In genomic region chr15:82540055-82540983, GRCh38 we compare ENCODE assay signal across 8 cellular contexts. TPM values are rescaled to one million over a fixed set of nuclear protein-coding genes. Genes with fewer than 3 reads are reported as not detected.
DNase-seq lines count a peak whose midpoint lies in the region; ATAC-seq and TF ChIP-seq lines count a peak whose summit lies in the region.

TSS of gene RPS17 (minus strand) at chr15:82540457. CDS start at chr15:82540428, 29 bp downstream.

- 0 to 1% methylated on average over 75 to 78 of the region's 81 CpGs for WGBS in GM23248 (ENCODE audit: low coverage in 1 of 2, low lambda C conversion rate in 2 of 2, missing lambda C conversion rate in 2 of 2), 2 experiments
- WGBS in thymus, result under 1% methylated on average over 81 of the region's 81 CpGs

- TF ChIP-seq CTCF in foreskin keratinocyte (conservative IDR thresholded peaks at IDR 0.05), result peak; percentile 100
- peak in 2 of 3 donors; percentile 98 to 99 for TF ChIP-seq CTCF in omental fat pad (IDR thresholded peaks at IDR 0.05)

- H3K4me2 ChIP-seq in GM23248 (ENCODE audit: unreplicated experiment), result peak within 1 kb of the TSS; percentile 94

- H3K27me3 ChIP-seq in GM23248 (replicated peaks; ENCODE audit: insufficient read depth) (no peaks in the 10 kb centered on the region), foreskin keratinocyte (no peaks in the 10 kb centered on the region), thymus (ENCODE audit: control insufficient read depth, insufficient read depth) (peaks cover 2% of the 10 kb centered on the region)

- peak within 1 kb of the TSS; percentile 86 for H2AFZ ChIP-seq in GM23248

- in situ Hi-C loops in GM23248 (cut with MboI), result loop anchor here (25.0 kb wide), 1 partner anchor 472 kb away; the partner anchor contains the start of gene C15orf40

- H3K9me3 ChIP-seq in GM23248 (ENCODE audit: low read depth) (no peaks in the 10 kb centered on the region), thymus (ENCODE audit: control insufficient read depth) (no peaks in the 10 kb centered on the region)

- H3K36me3 ChIP-seq in GM23248 (ENCODE audit: low read depth), result peaks cover 25% of the 10 kb centered on the region
- H3K36me3 ChIP-seq in thymus (ENCODE audit: control insufficient read depth, insufficient read depth), result peaks cover 32% of the 10 kb centered on the region

- peak within 1 kb of the TSS; percentile 74 for H3K27ac ChIP-seq in GM23248
- peak within 1 kb of the TSS; percentile 76 for H3K27ac ChIP-seq in foreskin keratinocyte
- H3K27ac ChIP-seq in thymus (ENCODE audit: low read depth), result peak within 1 kb of the TSS; percentile 94

- peaks cover 23% of the 10 kb centered on the region; the same call in 1 of the 2 replicates for H4K20me1 ChIP-seq in GM23248 (ENCODE audit: insufficient read depth)

- no peaks in the 10 kb centered on the region for H3K9me2 ChIP-seq in GM23248 (ENCODE audit: insufficient read depth)

- H3K4me1 ChIP-seq in GM23248 (ENCODE audit: insufficient read depth) (peaks cover 25% of the 10 kb centered on the region), foreskin keratinocyte (peaks cover 18% of the 10 kb centered on the region), thymus (ENCODE audit: control insufficient read depth, insufficient read depth, low read length) (peaks cover 13% of the 10 kb centered on the region)

- H3K9ac ChIP-seq in GM23248, result peak within 1 kb of the TSS; percentile 97

- H3K79me2 ChIP-seq in GM23248 (ENCODE audit: insufficient read depth), result peaks cover 38% of the 10 kb centered on the region

- ATAC-seq in foreskin keratinocyte (peak; percentile 93), omental fat pad (ENCODE audit: low FRiP score) (peak; percentile 98)

- peaks cover 36% of the 10 kb centered on the region for H3F3A ChIP-seq in GM23248 (ENCODE audit: insufficient read depth)

- DNase-seq in EH (ENCODE audit: low read depth) (peak; percentile 96), GM23248 (peak; percentile 96), LoVo (ENCODE audit: low spot score) (peak; percentile 97), activated T-helper 1 cell treated with Interleukin-2 at 50 U/mL for 16 hours (ENCODE audit: low read depth) (peak; percentile 99), foreskin keratinocyte (peak; percentile 83 to 90), omental fat pad (ENCODE audit: low spot score) (peak; percentile 94), DMS79 treated with DMSO at 0.1 percent for 48 hours (lab: John Stamatoyannopoulos, UW) (no peak)

- H3K4me3 ChIP-seq in GM23248 (peak within 1 kb of the TSS; percentile 94), thymus (ENCODE audit: low read length) (peak within 1 kb of the TSS; percentile 93)

RNA-seq across cellular contexts. Expression of gene RPS17, which starts in this region (rescaled TPM):
- total RNA-seq in GM23248 (2014; rRNA removed; shearing (Covaris generic)), result 1,721 and 1,890 TPM in 2 replicates
- polyA plus RNA-seq in GM23248 (2016; fragmentation: Nextera tagmentation; extraction: Ambion mirVana), result 553 and 581 TPM in 2 replicates
- total RNA-seq in foreskin keratinocyte, result 3,287 and 3,560 TPM in 2 replicates
- polyA plus RNA-seq in foreskin keratinocyte, result 4,776 and 5,214 TPM in 2 replicates
- 1,000 to 10,000 TPM; 2,008 to 3,328 (median 2,462) TPM for total RNA-seq in omental fat pad
- polyA plus RNA-seq in thymus, result 6,434 TPM
